ENCODE assay signal across 10 cellular contexts in genomic region chr9:90641868-90642558, GRCh38. TPM values are rescaled to one million over a fixed set of nuclear protein-coding genes. Genes with fewer than 3 reads are reported as not detected.
DNase-seq lines count a peak whose midpoint lies in the region; ATAC-seq and TF ChIP-seq lines count a peak whose summit lies in the region.
"Had no signal": no experiment of that assay in that cellular context is flagged by ENCODE, and none has a peak within 500 bp of the region (broad histone marks: within the 10 kb centered on the region; RNA-seq: fewer than 3 reads in every experiment).

No MANE protein-coding gene starts in this region.

- no peaks in the 10 kb centered on the region for H3K36me3 ChIP-seq in smooth muscle cell (ENCODE audit: low read depth)

- H3K27ac Mint-ChIP-seq in T-helper 2 cell treated with Interferon-gamma antibody and Interleukin-4, amounts not matched to agents 5 μg/mL and 100 μg/mL, for 36 hours = no peak overlapping the region

- peak overlapping the region; percentile 89 for H2AFZ ChIP-seq in smooth muscle cell (ENCODE audit: low read depth)

- H4K20me1 ChIP-seq in smooth muscle cell (ENCODE audit: low read depth) = no peaks in the 10 kb centered on the region

- no peak for TF ChIP-seq POLR2A in GM18505 (IDR thresholded peaks at IDR 0.05; ENCODE audit: borderline replicate concordance, extremely low read depth, insufficient read depth, insufficient read length)

- no peaks in the 10 kb centered on the region for H3F3A ChIP-seq in smooth muscle cell (ENCODE audit: low read depth)

- H3K9ac ChIP-seq in smooth muscle cell (ENCODE audit: low read depth) = no peak overlapping the region

- no peaks in the 10 kb centered on the region for H3K9me3 Mint-ChIP-seq in T-helper 2 cell treated with Interferon-gamma antibody and Interleukin-4, amounts not matched to agents 5 μg/mL and 100 μg/mL, for 36 hours

- peak overlapping the region; percentile 84 for H3K4me2 ChIP-seq in smooth muscle cell

- H3K27me3 ChIP-seq in smooth muscle cell (ENCODE audit: low read depth) = peaks cover 38% of the 10 kb centered on the region

- no peak overlapping the region for H3K27ac ChIP-seq in smooth muscle cell (ENCODE audit: low read depth)
- H3K27ac ChIP-seq: C4-2B had no signal

- WGBS in smooth muscle cell (ENCODE audit: low lambda C conversion rate) = 34% methylated on average over 11 of the region's 11 CpGs

- TF ChIP-seq CTCF in smooth muscle cell (IDR thresholded peaks at IDR 0.05; ENCODE audit: borderline replicate concordance, insufficient read depth, poor library complexity, severe bottlenecking) = no peak

- H3K79me2 ChIP-seq in smooth muscle cell (ENCODE audit: low read depth) = no peaks in the 10 kb centered on the region

- no peak for DNase-seq in T-helper 2 cell treated with Interferon-gamma antibody and Interleukin-4, amounts not matched to agents 5 μg/mL and 100 μg/mL, for 36 hours (ENCODE audit: low spot score)
- DNase-seq in T-helper 2 cell = no peak
- peak in 30 of 58 donors; percentile 3 to 52 (median 16) for DNase-seq in anterior cingulate cortex (lab: John Stamatoyannopoulos, UW)
- peak; percentile 36 for DNase-seq in left kidney (ENCODE audit: low read depth, low spot score)
- no peak for DNase-seq in smooth muscle cell (lab: John Stamatoyannopoulos, UW; ENCODE audit: unreplicated experiment)
- DNase-seq in GDM1 (lab: John Stamatoyannopoulos, UW) = no peak

- no peaks in the 10 kb centered on the region for H3K9me3 ChIP-seq in smooth muscle cell (replicated peaks; ENCODE audit: low read depth)

- H3K4me1 Mint-ChIP-seq in T-helper 2 cell treated with Interferon-gamma antibody and Interleukin-4, amounts not matched to agents 5 μg/mL and 100 μg/mL, for 36 hours (ENCODE audit: low read depth) = peaks cover 3% of the 10 kb centered on the region

- ATAC-seq in GM18505 (IDR thresholded peaks at IDR 0.05; ENCODE audit: unreplicated experiment) (no peak), GM18909 (IDR thresholded peaks at IDR 0.05; ENCODE audit: poor library complexity, unreplicated experiment) (no peak)

- H3K4me3 ChIP-seq in smooth muscle cell = peak overlapping the region; percentile 58

- H3K27me3 Mint-ChIP-seq in T-helper 2 cell treated with Interferon-gamma antibody and Interleukin-4, amounts not matched to agents 5 μg/mL and 100 μg/mL, for 36 hours (ENCODE audit: low read depth) = peaks cover 63% of the 10 kb centered on the region

- no peaks in the 10 kb centered on the region for H3K4me1 ChIP-seq in smooth muscle cell (ENCODE audit: low read depth)

- no peaks in the 10 kb centered on the region for H3K36me3 Mint-ChIP-seq in T-helper 2 cell treated with Interferon-gamma antibody and Interleukin-4, amounts not matched to agents 5 μg/mL and 100 μg/mL, for 36 hours (ENCODE audit: low read depth)

- peak overlapping the region; percentile 43 for H3K4me3 Mint-ChIP-seq in T-helper 2 cell treated with Interferon-gamma antibody and Interleukin-4, amounts not matched to agents 5 μg/mL and 100 μg/mL, for 36 hours

RNA-seq across cellular contexts. Expression of gene DIRAS2, which starts 0.6 kb away (rescaled TPM):
- total RNA-seq in smooth muscle cell = 2.2 and 2.5 TPM in 2 replicates
- 0.30 and 0.43 TPM in 2 replicates for polyA plus RNA-seq in smooth muscle cell
- total RNA-seq: RPMI7951 had no signal

Comparison
In these comparisons a context has a peak if more than half of its experiments do, and no peak if none do; other contexts are left out.
1. DNase-seq: peak in anterior cingulate cortex (30 of 58) and left kidney (single experiment); none in T-helper 2 cell treated with Interferon-gamma antibody and Interleukin-4, amounts not matched to agents 5 μg/mL and 100 μg/mL, for 36 hours (single experiment), T-helper 2 cell (0 of 5), smooth muscle cell (single experiment) and GDM1 (single experiment).